39 cellular contexts compared by ENCODE assay signal in the genomic region with DNA sequence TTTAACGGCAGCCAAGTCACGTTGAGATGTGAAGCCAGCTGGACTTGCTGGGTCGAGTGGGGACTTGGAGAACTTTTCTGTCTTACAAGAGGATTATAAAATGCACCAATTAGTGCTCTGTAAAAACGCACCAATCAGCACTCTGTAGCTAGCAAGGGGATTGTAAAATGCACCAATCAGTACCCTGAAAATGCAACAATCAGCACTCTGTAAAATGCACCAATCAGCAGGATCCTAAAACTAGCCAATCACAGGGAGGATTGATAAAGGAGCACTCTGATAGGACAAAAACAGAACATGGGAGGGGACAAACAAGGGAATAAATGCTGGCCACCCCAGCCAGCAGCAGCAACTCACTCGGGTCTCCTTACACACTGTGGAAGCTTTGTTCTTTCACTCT.
"Had no signal": no experiment of that assay in that cellular context is flagged by ENCODE, and none has a peak within 500 bp of the region (broad histone marks: within the 10 kb centered on the region; RNA-seq: fewer than 3 reads in every experiment).

No MANE protein-coding gene starts in this region.

- H3K4me3 ChIP-seq: adrenal gland, ascending aorta, body of pancreas, breast epithelium, cardiac muscle cell had no signal

- H3K36me3 ChIP-seq: adrenal gland, ascending aorta, brain microvascular endothelial cell, breast epithelium, cardiac muscle cell had no signal

- H3K27me3 ChIP-seq: adrenal gland, ascending aorta, body of pancreas, brain microvascular endothelial cell, breast epithelium, cardiac muscle cell had no signal

- H3K9me3 ChIP-seq: adrenal gland, ascending aorta, body of pancreas, breast epithelium had no signal

- H3K4me1 Mint-ChIP-seq: activated naive CD4-positive, alpha-beta T cell treated with anti-CD3 and anti-CD28 coated beads, Interleukin-2, amount 10 ng/mL, durations not matched to agents 7 days and 5 days; activated naive CD4-positive, alpha-beta T cell treated with anti-CD3 and anti-CD28 coated beads, Interleukin-2, amount 50 U/mL, for 24 hours; activated naive CD8-positive, alpha-beta T cell treated with anti-CD3 and anti-CD28 coated beads for 36 hours; activated naive CD8-positive, alpha-beta T cell treated with anti-CD3 and anti-CD28 coated beads, Interleukin-2, amount 10 ng/mL, durations not matched to agents 7 days and 5 days; activated naive CD8-positive, alpha-beta T cell treated with anti-CD3 and anti-CD28 coated beads, Interleukin-2, amount 50 U/mL, for 24 hours; activated T-helper 17 cell treated with anti-CD3 and anti-CD28 coated beads, Interleukin-2, amount 50 U/mL, for 72 hours; central memory CD8-positive, alpha-beta T cell had no signal

- H3K27ac Mint-ChIP-seq: activated naive CD4-positive, alpha-beta T cell treated with anti-CD3 and anti-CD28 coated beads for 36 hours; activated naive CD4-positive, alpha-beta T cell treated with anti-CD3 and anti-CD28 coated beads, Interleukin-2, amount 10 ng/mL, durations not matched to agents 7 days and 5 days; activated naive CD4-positive, alpha-beta T cell treated with anti-CD3 and anti-CD28 coated beads, Interleukin-2, amount 50 U/mL, for 24 hours; activated naive CD4-positive, alpha-beta T cell treated with anti-CD3 and anti-CD28 coated beads, Interleukin-2, amount 50 U/mL, for 72 hours; activated naive CD8-positive, alpha-beta T cell; activated naive CD8-positive, alpha-beta T cell treated with anti-CD3 and anti-CD28 coated beads for 36 hours; activated naive CD8-positive, alpha-beta T cell treated with anti-CD3 and anti-CD28 coated beads, Interleukin-2, amount 10 ng/mL, durations not matched to agents 7 days and 5 days; activated naive CD8-positive, alpha-beta T cell treated with anti-CD3 and anti-CD28 coated beads, Interleukin-2, amount 50 U/mL, for 24 hours; activated T-cell treated with anti-CD3 and anti-CD28 coated beads, Interleukin-2, amount 50 U/mL, for 24 hours; activated T-cell treated with anti-CD3 and anti-CD28 coated beads, Interleukin-2, amount 50 U/mL, for 72 hours; activated T-helper 1 cell treated with anti-CD3 and anti-CD28 coated beads, Interleukin-12 subunit alpha, Interleukin-12 subunit beta, Interleukin-2, Interleukin-4 antibody, amounts not matched to agents 30 ng/mL and 10 ng/mL and 1 ng/mL, durations not matched to agents 14 hours and 24 hours and 36 hours; activated T-helper 17 cell treated with anti-CD3 and anti-CD28 coated beads, Interleukin-2, amount 50 U/mL, for 72 hours; activated T-helper 2 cell treated with anti-CD3 and anti-CD28 coated beads, Interferon-gamma antibody, Interleukin-2, Interleukin-4, amounts not matched to agents 10 μg/mL and 5 μg/mL and 100 μg/mL, durations not matched to agents 14 hours and 24 hours and 36 hours; brain had no signal

- H3K4me1 ChIP-seq: ascending aorta, body of pancreas, breast epithelium had no signal

- DNase-seq: activated effector memory CD4-positive, alpha-beta T cell treated with Interleukin-2 at 50 U/mL for 16 hours; activated gamma-delta T cell; activated gamma-delta T cell treated with Interleukin-2 at 50 U/mL for 16 hours; activated naive CD4-positive, alpha-beta T cell; activated naive CD4-positive, alpha-beta T cell treated with anti-CD3 and anti-CD28 coated beads for 36 hours; activated naive CD4-positive, alpha-beta T cell treated with anti-CD3 and anti-CD28 coated beads, Interleukin-2, amount 10 ng/mL, durations not matched to agents 7 days and 5 days; activated naive CD4-positive, alpha-beta T cell treated with anti-CD3 and anti-CD28 coated beads, Interleukin-2, amount 50 U/mL, for 16 hours; activated naive CD4-positive, alpha-beta T cell treated with Interleukin-2 at 50 U/mL for 16 hours; activated naive CD8-positive, alpha-beta T cell treated with anti-CD3 and anti-CD28 coated beads for 36 hours; activated naive CD8-positive, alpha-beta T cell treated with anti-CD3 and anti-CD28 coated beads, Interleukin-2, amount 10 ng/mL, durations not matched to agents 7 days and 5 days; activated naive CD8-positive, alpha-beta T cell treated with anti-CD3 and anti-CD28 coated beads, Interleukin-2, amount 50 U/mL, for 24 hours; activated T-cell treated with anti-CD3 and anti-CD28 coated beads, Interleukin-2, amount 50 U/mL, for 1 hour; activated T-cell treated with anti-CD3 and anti-CD28 coated beads, Interleukin-2, amount 50 U/mL, for 24 hours; activated T-cell treated with anti-CD3 and anti-CD28 coated beads, Interleukin-2, amount 50 U/mL, for 4 hours; activated T-cell treated with anti-CD3 and anti-CD28 coated beads, Interleukin-2, amount 50 U/mL, for 48 hours; activated T-cell treated with anti-CD3 and anti-CD28 coated beads, Interleukin-2, amount 50 U/mL, for 72 hours; amniotic stem cell; amygdala; anterior cingulate cortex; aorta; body of pancreas; brain microvascular endothelial cell; caudate nucleus; central memory CD4-positive, alpha-beta T cell; cerebellar nuclear complex had no signal

- H3K27me3 Mint-ChIP-seq: activated naive CD4-positive, alpha-beta T cell treated with anti-CD3 and anti-CD28 coated beads, Interleukin-2, amount 10 ng/mL, durations not matched to agents 7 days and 5 days; activated naive CD4-positive, alpha-beta T cell treated with anti-CD3 and anti-CD28 coated beads, Interleukin-2, amount 50 U/mL, for 24 hours; activated naive CD8-positive, alpha-beta T cell; activated naive CD8-positive, alpha-beta T cell treated with anti-CD3 and anti-CD28 coated beads for 36 hours; activated naive CD8-positive, alpha-beta T cell treated with anti-CD3 and anti-CD28 coated beads, Interleukin-2, amount 10 ng/mL, durations not matched to agents 7 days and 5 days; activated naive CD8-positive, alpha-beta T cell treated with anti-CD3 and anti-CD28 coated beads, Interleukin-2, amount 50 U/mL, for 24 hours; activated T-cell treated with anti-CD3 and anti-CD28 coated beads, Interleukin-2, amount 50 U/mL, for 24 hours; activated T-helper 17 cell treated with anti-CD3 and anti-CD28 coated beads, Interleukin-2, amount 50 U/mL, for 72 hours; brain; central memory CD8-positive, alpha-beta T cell had no signal

- H3K4me3 Mint-ChIP-seq: activated naive CD4-positive, alpha-beta T cell treated with anti-CD3 and anti-CD28 coated beads for 36 hours; activated naive CD4-positive, alpha-beta T cell treated with anti-CD3 and anti-CD28 coated beads, Interleukin-2, amount 10 ng/mL, durations not matched to agents 7 days and 5 days; activated naive CD4-positive, alpha-beta T cell treated with anti-CD3 and anti-CD28 coated beads, Interleukin-2, amount 50 U/mL, for 24 hours; activated naive CD8-positive, alpha-beta T cell; activated naive CD8-positive, alpha-beta T cell treated with anti-CD3 and anti-CD28 coated beads for 36 hours; activated naive CD8-positive, alpha-beta T cell treated with anti-CD3 and anti-CD28 coated beads, Interleukin-2, amount 10 ng/mL, durations not matched to agents 7 days and 5 days; activated naive CD8-positive, alpha-beta T cell treated with anti-CD3 and anti-CD28 coated beads, Interleukin-2, amount 50 U/mL, for 24 hours; activated T-cell treated with anti-CD3 and anti-CD28 coated beads, Interleukin-2, amount 50 U/mL, for 24 hours; activated T-cell treated with anti-CD3 and anti-CD28 coated beads, Interleukin-2, amount 50 U/mL, for 4 hours; activated T-cell treated with anti-CD3 and anti-CD28 coated beads, Interleukin-2, amount 50 U/mL, for 72 hours; activated T-helper 1 cell treated with anti-CD3 and anti-CD28 coated beads, Interleukin-12 subunit alpha, Interleukin-12 subunit beta, Interleukin-2, Interleukin-4 antibody, amounts not matched to agents 30 ng/mL and 10 ng/mL and 1 ng/mL, durations not matched to agents 14 hours and 24 hours and 36 hours; activated T-helper 17 cell treated with anti-CD3 and anti-CD28 coated beads, Interleukin-2, amount 50 U/mL, for 72 hours; brain; central memory CD8-positive, alpha-beta T cell had no signal

- H3K9me3 Mint-ChIP-seq: activated naive CD4-positive, alpha-beta T cell treated with anti-CD3 and anti-CD28 coated beads, Interleukin-2, amount 50 U/mL, for 24 hours; activated naive CD8-positive, alpha-beta T cell treated with anti-CD3 and anti-CD28 coated beads, Interleukin-2, amount 10 ng/mL, durations not matched to agents 7 days and 5 days had no signal

- H3K27ac ChIP-seq: adrenal gland, ascending aorta, body of pancreas, brain microvascular endothelial cell, breast epithelium, cardiac muscle cell had no signal

- ATAC-seq: activated naive CD4-positive, alpha-beta T cell treated with anti-CD3 and anti-CD28 coated beads, Interleukin-2, amount 50 U/mL, for 72 hours; activated naive CD8-positive, alpha-beta T cell treated with anti-CD3 and anti-CD28 coated beads, Interleukin-2, amount 50 U/mL, for 24 hours; activated T-cell treated with anti-CD3 and anti-CD28 coated beads, Interleukin-2, amount 50 U/mL, for 4 hours; activated T-cell treated with anti-CD3 and anti-CD28 coated beads, Interleukin-2, amount 50 U/mL, for 72 hours; activated T-helper 17 cell treated with anti-CD3 and anti-CD28 coated beads, Interleukin-2, amount 50 U/mL, for 72 hours; body of pancreas had no signal

- H3K36me3 Mint-ChIP-seq: activated naive CD4-positive, alpha-beta T cell treated with anti-CD3 and anti-CD28 coated beads, Interleukin-2, amount 10 ng/mL, durations not matched to agents 7 days and 5 days; activated naive CD4-positive, alpha-beta T cell treated with anti-CD3 and anti-CD28 coated beads, Interleukin-2, amount 50 U/mL, for 24 hours; activated naive CD4-positive, alpha-beta T cell treated with anti-CD3 and anti-CD28 coated beads, Interleukin-2, amount 50 U/mL, for 72 hours; activated naive CD8-positive, alpha-beta T cell; activated naive CD8-positive, alpha-beta T cell treated with anti-CD3 and anti-CD28 coated beads for 36 hours; activated naive CD8-positive, alpha-beta T cell treated with anti-CD3 and anti-CD28 coated beads, Interleukin-2, amount 10 ng/mL, durations not matched to agents 7 days and 5 days; brain had no signal

- FAIRE-seq: astrocyte, bronchial epithelial cell had no signal
